22 cellular contexts compared by ENCODE assay signal in the genomic region with DNA sequence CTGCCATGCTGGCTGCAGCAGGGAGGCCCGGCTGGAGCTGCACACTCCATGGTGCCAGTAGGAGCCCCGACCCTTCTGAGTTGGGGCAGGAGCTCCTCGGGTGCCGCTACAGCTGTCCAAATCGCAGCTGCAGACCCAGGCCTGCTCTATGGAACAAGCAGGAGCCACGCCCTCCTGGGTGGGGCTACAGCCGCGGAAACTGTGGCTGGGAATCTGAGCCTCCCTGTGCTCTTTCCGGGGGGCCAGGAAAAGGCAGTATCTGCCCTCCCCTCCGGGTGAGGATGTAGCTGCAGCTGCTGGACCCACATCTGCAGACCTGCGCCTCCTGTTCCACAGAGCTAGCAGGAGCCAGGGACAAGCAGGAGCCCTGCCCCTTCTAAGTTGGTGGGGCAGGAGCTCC.
"Had no signal": no experiment of that assay in that cellular context is flagged by ENCODE, and none has a peak within 500 bp of the region (broad histone marks: within the 10 kb centered on the region; RNA-seq: fewer than 3 reads in every experiment).

No MANE protein-coding gene starts in this region.

- H3K4me1 ChIP-seq: esophagus squamous epithelium, psoas muscle, spleen, tibial nerve, upper lobe of left lung had no signal

- H3K9me3 Mint-ChIP-seq: effector memory CD8-positive, alpha-beta T cell; stimulated activated memory B cell treated with anti-CD40 and anti-IgM and Interleukin-4, amounts not matched to agents 10 μg/mL and 1 μg/mL and 100 μg/mL, for 72 hours had no signal

- ATAC-seq: effector memory CD8-positive, alpha-beta T cell; naive thymus-derived CD4-positive, alpha-beta T cell; psoas muscle; right cardiac atrium; stimulated activated memory B cell treated with anti-CD40 and anti-IgM and Interleukin-4, amounts not matched to agents 10 μg/mL and 1 μg/mL and 100 μg/mL, for 72 hours; stimulated activated naive CD8-positive, alpha-beta T cell treated with anti-CD3 and anti-CD28 coated beads, Interleukin-15, Interleukin-2, amounts not matched to agents 100 U/mL and 50 U/mL, for 24 hours had no signal

- H3K36me3 ChIP-seq: esophagus squamous epithelium, ovary, spleen, thoracic aorta, tibial nerve, upper lobe of left lung had no signal

- H3K27me3 ChIP-seq: esophagus squamous epithelium, ovary, spleen, tibial nerve, upper lobe of left lung had no signal

- H3K4me3 Mint-ChIP-seq: effector memory CD8-positive, alpha-beta T cell; naive thymus-derived CD4-positive, alpha-beta T cell; nephron; stimulated activated memory B cell treated with anti-CD40 and anti-IgM and Interleukin-4, amounts not matched to agents 10 μg/mL and 1 μg/mL and 100 μg/mL, for 72 hours had no signal

- H3K4me3 ChIP-seq: coronary artery, esophagus squamous epithelium, ovary, psoas muscle, skin epidermis, spleen, thoracic aorta, tibial nerve, upper lobe of left lung had no signal

- H3K27ac Mint-ChIP-seq: effector memory CD8-positive, alpha-beta T cell; naive thymus-derived CD4-positive, alpha-beta T cell; nephron; stimulated activated memory B cell treated with anti-CD40 and anti-IgM and Interleukin-4, amounts not matched to agents 10 μg/mL and 1 μg/mL and 100 μg/mL, for 72 hours had no signal

- H3K27me3 Mint-ChIP-seq: effector memory CD8-positive, alpha-beta T cell; stimulated activated memory B cell treated with anti-CD40 and anti-IgM and Interleukin-4, amounts not matched to agents 10 μg/mL and 1 μg/mL and 100 μg/mL, for 72 hours had no signal

- DNase-seq: effector memory CD8-positive, alpha-beta T cell; erythroblast; esophagus squamous epithelium; foreskin melanocyte; mesenchymal stem cell; midbrain; naive thymus-derived CD4-positive, alpha-beta T cell; occipital lobe; ovary; psoas muscle; spleen; stimulated activated CD4-positive, alpha-beta T cell treated with anti-CD3 and anti-CD28 coated beads, Interleukin-4, amount 100 ng/mL, for 4 hours; stimulated activated naive CD8-positive, alpha-beta T cell treated with anti-CD3 and anti-CD28 coated beads, Interleukin-15, Interleukin-2, amounts not matched to agents 100 U/mL and 50 U/mL, for 24 hours; substantia nigra had no signal

- H3K9me3 ChIP-seq: esophagus squamous epithelium, ovary, psoas muscle, thoracic aorta, tibial nerve, upper lobe of left lung had no signal

- H3K36me3 Mint-ChIP-seq: naive thymus-derived CD4-positive, alpha-beta T cell; stimulated activated memory B cell treated with anti-CD40 and anti-IgM and Interleukin-4, amounts not matched to agents 10 μg/mL and 1 μg/mL and 100 μg/mL, for 72 hours had no signal

- H3K4me1 Mint-ChIP-seq: naive thymus-derived CD4-positive, alpha-beta T cell; nephron; stimulated activated memory B cell treated with anti-CD40 and anti-IgM and Interleukin-4, amounts not matched to agents 10 μg/mL and 1 μg/mL and 100 μg/mL, for 72 hours had no signal

- H3K27ac ChIP-seq: coronary artery, esophagus squamous epithelium, ovary, psoas muscle, skin epidermis, spleen, thoracic aorta, tibial nerve, upper lobe of left lung had no signal
